In the genomic region with DNA sequence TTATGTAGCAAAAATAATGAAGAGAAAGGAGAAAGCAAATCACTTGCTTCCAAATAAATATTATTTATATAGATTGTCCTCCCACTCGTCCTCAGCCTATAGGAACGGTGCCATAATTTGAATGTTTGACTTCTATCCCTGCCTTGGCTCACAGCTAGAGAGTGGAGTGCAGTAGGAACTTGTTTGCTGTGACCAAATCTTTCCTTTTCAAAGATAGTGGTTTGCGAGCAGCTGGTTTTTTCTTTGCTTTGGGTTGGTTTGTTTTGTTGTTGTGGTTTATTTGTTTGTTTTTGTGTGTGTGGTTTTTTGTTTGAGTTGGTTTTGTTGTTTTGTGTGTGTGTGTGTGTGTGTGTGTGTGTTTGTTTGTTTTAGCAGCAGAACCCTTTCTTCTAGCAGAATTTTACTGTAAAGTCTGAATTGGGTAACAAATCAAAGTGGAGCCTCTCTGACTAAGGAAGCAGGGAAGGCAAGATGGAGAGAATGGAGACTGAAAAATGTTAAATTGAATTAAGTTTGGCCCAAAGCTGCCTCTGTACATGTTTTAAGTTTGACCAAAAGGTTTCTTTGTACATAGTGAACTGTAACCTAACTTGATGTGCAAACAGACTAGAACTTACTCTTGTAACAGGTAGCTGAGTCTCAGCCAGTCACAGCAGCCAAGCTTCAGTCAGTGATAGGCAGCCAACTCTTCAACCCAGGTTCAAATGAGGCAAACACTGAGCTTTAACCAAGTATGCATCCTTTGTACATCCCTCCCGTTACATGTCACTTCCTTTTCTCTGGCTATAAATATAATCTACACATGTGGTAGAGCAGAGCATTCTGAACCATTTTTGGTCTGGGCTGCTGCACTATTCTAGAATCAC, we compare ENCODE assay signal across 21 cellular contexts.
DNase-seq lines count a peak whose midpoint lies in the region; ATAC-seq and TF ChIP-seq lines count a peak whose summit lies in the region.
"Had no signal": no experiment of that assay in that cellular context is flagged by ENCODE, and none has a peak within 500 bp of the region (broad histone marks: within the 10 kb centered on the region; RNA-seq: fewer than 3 reads in every experiment).

No MANE protein-coding gene starts in this region.

- H3K9ac ChIP-seq in PC-3 (ENCODE audit: low read length) = no peak overlapping the region

- peak overlapping the region in 1 of 3 experiments; percentile 32 for H3K4me3 Mint-ChIP-seq in nephron
- H3K4me3 Mint-ChIP-seq: activated naive CD8-positive, alpha-beta T cell; dendritic cell treated with granulocyte-macrophage colony-stimulating factor and Interleukin-4, amounts not matched to agents 40 ng/mL and 50 ng/mL, for 4 days; stimulated activated naive CD8-positive, alpha-beta T cell treated with anti-CD3 and anti-CD28 coated beads, Interleukin-15, Interleukin-2, amounts not matched to agents 100 ng/mL and 50 ng/mL, for 24 hours; type B pancreatic cell had no signal

- CTCF ChIA-PET in HEK293 (lab: Yijun Ruan, JAX) (interaction anchor here (0.5 to 0.7 kb wide), 2 partner anchors 16 to 17 kb away, joined by 3 to 5 read pairs; no protein-coding TSS in a partner anchor), PC-3 (lab: Charles Lee) (interaction anchor here (0.6 to 0.7 kb wide), 2 partner anchors 68 to 224 kb away, joined by 3 read pairs; no protein-coding TSS in a partner anchor)

- H3K36me3 Mint-ChIP-seq in nephron (ENCODE audit: low read depth) = peaks cover 8% of the 10 kb centered on the region

- H3K27ac ChIP-seq in HEK293 (ENCODE audit: extremely low read depth, low read depth, low read length) (no peak overlapping the region), PC-3 (ENCODE audit: low read length) (no peak overlapping the region), adrenal gland (no peak overlapping the region)
- H3K27ac ChIP-seq: breast epithelium, ovary had no signal

- H2AFZ ChIP-seq in PC-3 (ENCODE audit: low read length) = no peak overlapping the region

- peak; percentile 14 for DNase-seq in NCI-H345 (lab: John Stamatoyannopoulos, UW)
- DNase-seq in NCI-H345 treated with DMSO at 0.1 percent for 48 hours (lab: John Stamatoyannopoulos, UW; ENCODE audit: unreplicated experiment) = no peak
- peak; percentile 45 for DNase-seq in PC-3
- no peak for DNase-seq in adrenal gland
- no peak for DNase-seq in activated CD4-positive, CD25-positive, alpha-beta regulatory T cell treated with anti-CD3 and anti-CD28 coated beads, Interleukin-2, amount 50 U/mL, for 72 hours
- DNase-seq: activated CD4-positive, alpha-beta T cell treated with anti-CD3 and anti-CD28 coated beads, Interleukin-2, amount 50 U/mL, for 4 hours; activated T-cell treated with anti-CD3 and anti-CD28 coated beads, Interleukin-2, amount 50 U/mL, for 1 hour; IMR-90; left ventricle myocardium superior; NCI-H1092; NK-92 treated with Interleukin-12 subunit alpha and Interleukin-12 subunit beta, amount 100 ng/mL, for 24 hours; ovary; stimulated activated CD4-positive, alpha-beta T cell treated with anti-CD3 and anti-CD28 coated beads, Interleukin-1b, Interleukin-23, amount 100 ng/mL, for 48 hours had no signal

- H3K27me3 ChIP-seq in PC-3 (ENCODE audit: low read length) (no peaks in the 10 kb centered on the region), adrenal gland (no peaks in the 10 kb centered on the region)
- H3K27me3 ChIP-seq: breast epithelium, ovary had no signal

- H3K79me2 ChIP-seq in PC-3 (ENCODE audit: low read length) = no peaks in the 10 kb centered on the region

- BruUV-seq in PC-3 (replicated peaks; lab: Mats Ljungman, UMichigan) = no TSS peak

- H3K9me3 Mint-ChIP-seq in nephron = no peaks in the 10 kb centered on the region
- H3K9me3 Mint-ChIP-seq: type B pancreatic cell had no signal

- no peaks in the 10 kb centered on the region for H3K9me2 ChIP-seq in PC-3 (replicated peaks; ENCODE audit: low read length)

- ATAC-seq in PC-3 = peak; percentile 67
- no peak for ATAC-seq in HG02852 (IDR thresholded peaks at IDR 0.05; ENCODE audit: unreplicated experiment)
- ATAC-seq: left ventricle myocardium superior had no signal

- H3K4me2 ChIP-seq in PC-3 (ENCODE audit: low read length) = no peak overlapping the region

- H3K27ac Mint-ChIP-seq in nephron = peak overlapping the region; percentile 46 to 80 (median 70)
- H3K27ac Mint-ChIP-seq: activated naive CD8-positive, alpha-beta T cell; dendritic cell treated with granulocyte-macrophage colony-stimulating factor and Interleukin-4, amounts not matched to agents 40 ng/mL and 50 ng/mL, for 4 days; stimulated activated naive CD8-positive, alpha-beta T cell treated with anti-CD3 and anti-CD28 coated beads, Interleukin-15, Interleukin-2, amounts not matched to agents 100 ng/mL and 50 ng/mL, for 24 hours; type B pancreatic cell had no signal

- no peak for TF ChIP-seq POLR2A in adrenal gland (IDR thresholded peaks at IDR 0.05)

- no peak for TF ChIP-seq CTCF in HEK293 (tag by site-specific recombination; IDR thresholded peaks at IDR 0.05)
- no peak for TF ChIP-seq CTCF in PC-3 (conservative IDR thresholded peaks at IDR 0.05; ENCODE audit: low read depth, low read length)
- TF ChIP-seq CTCF in nephron (IDR thresholded peaks at IDR 0.05; ENCODE audit: unreplicated experiment in 3 of 3) = no peak
- TF ChIP-seq CTCF in adrenal gland (IDR thresholded peaks at IDR 0.05) = no peak

- POLR2A ChIA-PET in HEK293 (lab: Yijun Ruan, JAX) (interaction anchor here (0.6 kb wide), 1 partner anchor 338 kb away, joined by 6 read pairs; no protein-coding TSS in a partner anchor), PC-3 (lab: Charles Lee; ENCODE audit: unreplicated experiment) (interaction anchor here (0.5 kb wide), 1 partner anchor 580 kb away, joined by 4 read pairs; no protein-coding TSS in a partner anchor)

- 80 to 92% (median 86%) methylated on average over 4 of the region's 4 CpGs for WGBS in adrenal gland, 4 donors

- H4K20me1 ChIP-seq in PC-3 (ENCODE audit: low read length) = no peaks in the 10 kb centered on the region

- no peaks in the 10 kb centered on the region for H3F3A ChIP-seq in PC-3 (ENCODE audit: low read length, unreplicated experiment)

- intact Hi-C loops in PC-3 (cut with micrococcal nuclease) (no loop called here), adrenal gland (cut with DNase I) (no loop called here)

- H3K36me3 ChIP-seq in HEK293 (ENCODE audit: control insufficient read depth in 2 of 2, insufficient read depth in 1 of 2, low read length in 2 of 2) = no peaks in the 10 kb centered on the region
- no peaks in the 10 kb centered on the region for H3K36me3 ChIP-seq in PC-3 (ENCODE audit: low read depth, low read length)
- H3K36me3 ChIP-seq in adrenal gland (replicated peaks in 1 of 2) = no peaks in the 10 kb centered on the region
- H3K36me3 ChIP-seq: breast epithelium, ovary had no signal

- H3K4me1 ChIP-seq in HEK293 (ENCODE audit: control insufficient read depth, insufficient read depth, low read length) (no peaks in the 10 kb centered on the region), PC-3 (ENCODE audit: insufficient read depth, low read length) (0 out of 2 replicates have a peak, but pooled peaks cover 4% of the 10 kb centered on the region), adrenal gland (replicated peaks in 1 of 2) (no peaks in the 10 kb centered on the region)
- H3K4me1 ChIP-seq: breast epithelium had no signal

- H3K4me1 Mint-ChIP-seq in nephron = peaks cover 28% of the 10 kb centered on the region

- H3K4me3 ChIP-seq in HEK293 (ENCODE audit: low read depth, low read length) (no peak overlapping the region), PC-3 (ENCODE audit: low read length) (no peak overlapping the region), adrenal gland (no peak overlapping the region)
- H3K4me3 ChIP-seq: breast epithelium, ovary had no signal

- H3K9me3 ChIP-seq in HEK293 (ENCODE audit: control insufficient read depth, insufficient read depth, low read depth, low read length) (no peaks in the 10 kb centered on the region), PC-3 (ENCODE audit: low read length) (no peaks in the 10 kb centered on the region), adrenal gland (replicated peaks in 1 of 3) (no peaks in the 10 kb centered on the region)
- H3K9me3 ChIP-seq: breast epithelium, ovary had no signal

- no peaks in the 10 kb centered on the region for H3K27me3 Mint-ChIP-seq in nephron (ENCODE audit: low read depth)
- H3K27me3 Mint-ChIP-seq: activated naive CD8-positive, alpha-beta T cell; dendritic cell treated with granulocyte-macrophage colony-stimulating factor and Interleukin-4, amounts not matched to agents 40 ng/mL and 50 ng/mL, for 4 days; stimulated activated naive CD8-positive, alpha-beta T cell treated with anti-CD3 and anti-CD28 coated beads, Interleukin-15, Interleukin-2, amounts not matched to agents 100 ng/mL and 50 ng/mL, for 24 hours; type B pancreatic cell had no signal

TF ChIP-seq in HEK293, 187 proteins besides CTCF, POLR2A, EP300 and RAD21 (continues in another document):
- peak; percentile 77; the same call in 1 of the 2 replicates for TF ChIP-seq ZNF112 (tag by site-specific recombination; IDR thresholded peaks at IDR 0.05)
- TF ChIP-seq, protein P1, sequence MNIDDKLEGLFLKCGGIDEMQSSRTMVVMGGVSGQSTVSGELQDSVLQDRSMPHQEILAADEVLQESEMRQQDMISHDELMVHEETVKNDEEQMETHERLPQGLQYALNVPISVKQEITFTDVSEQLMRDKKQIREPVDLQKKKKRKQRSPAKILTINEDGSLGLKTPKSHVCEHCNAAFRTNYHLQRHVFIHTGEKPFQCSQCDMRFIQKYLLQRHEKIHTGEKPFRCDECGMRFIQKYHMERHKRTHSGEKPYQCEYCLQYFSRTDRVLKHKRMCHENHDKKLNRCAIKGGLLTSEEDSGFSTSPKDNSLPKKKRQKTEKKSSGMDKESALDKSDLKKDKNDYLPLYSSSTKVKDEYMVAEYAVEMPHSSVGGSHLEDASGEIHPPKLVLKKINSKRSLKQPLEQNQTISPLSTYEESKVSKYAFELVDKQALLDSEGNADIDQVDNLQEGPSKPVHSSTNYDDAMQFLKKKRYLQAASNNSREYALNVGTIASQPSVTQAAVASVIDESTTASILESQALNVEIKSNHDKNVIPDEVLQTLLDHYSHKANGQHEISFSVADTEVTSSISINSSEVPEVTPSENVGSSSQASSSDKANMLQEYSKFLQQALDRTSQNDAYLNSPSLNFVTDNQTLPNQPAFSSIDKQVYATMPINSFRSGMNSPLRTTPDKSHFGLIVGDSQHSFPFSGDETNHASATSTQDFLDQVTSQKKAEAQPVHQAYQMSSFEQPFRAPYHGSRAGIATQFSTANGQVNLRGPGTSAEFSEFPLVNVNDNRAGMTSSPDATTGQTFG (tag by site-specific recombination; IDR thresholded peaks at IDR 0.05; ENCODE audit: borderline replicate concordance) = peak; percentile 30; the same call in 1 of the 2 replicates
- 0 out of 2 replicates have a peak, but pooled peaks have one; percentile 38 for TF ChIP-seq ZNF248 (tag by site-specific recombination; IDR thresholded peaks at IDR 0.05)
- no peak for TF ChIP-seq ZNF521 (tag by site-specific recombination; IDR thresholded peaks at IDR 0.05)

Comparison
In these comparisons a context has a peak if more than half of its experiments do, and no peak if none do; other contexts are left out.
1. DNase-seq: peak in NCI-H345 (single experiment) and PC-3 (single experiment); none in NCI-H345 treated with DMSO at 0.1 percent for 48 hours (single experiment), adrenal gland (0 of 7) and activated CD4-positive, CD25-positive, alpha-beta regulatory T cell treated with anti-CD3 and anti-CD28 coated beads, Interleukin-2, amount 50 U/mL, for 72 hours (single experiment).